19 cellular contexts compared by ENCODE assay signal in the genomic region with DNA sequence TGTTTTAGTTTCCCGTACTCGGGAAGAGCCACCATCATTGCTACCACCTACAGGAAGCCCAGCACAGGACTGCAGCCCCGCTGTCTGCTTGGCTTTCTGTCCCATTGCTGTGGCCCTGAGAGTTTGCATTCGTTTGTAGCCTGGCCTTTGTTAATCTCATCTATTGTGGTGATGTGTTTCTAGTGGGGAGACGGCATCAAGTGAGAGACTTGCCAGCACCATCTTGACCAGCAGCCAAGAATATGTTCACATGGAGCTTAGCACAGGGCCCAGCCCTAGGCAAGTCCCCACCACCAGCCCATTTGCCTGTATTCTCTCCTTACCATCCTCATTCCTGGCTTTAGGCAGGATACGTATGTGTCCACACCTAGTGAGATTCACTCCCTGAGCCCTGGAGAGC. TPM values are rescaled to one million over a fixed set of nuclear protein-coding genes. Genes with fewer than 3 reads are reported as not detected.
DNase-seq lines count a peak whose midpoint lies in the region; ATAC-seq lines count a peak whose summit lies in the region.
"Had no signal": no experiment of that assay in that cellular context is flagged by ENCODE, and none has a peak within 500 bp of the region (broad histone marks: within the 10 kb centered on the region; RNA-seq: fewer than 3 reads in every experiment).

No MANE protein-coding gene starts in this region.

- H3K36me3 Mint-ChIP-seq in T-helper 1 cell treated with Interleukin-12 subunit alpha and Interleukin-12 subunit beta and Interleukin-4 antibody, amounts not matched to agents 30 μg/mL and 1 μg/mL, for 36 hours (ENCODE audit: low read depth): peaks cover 25% of the 10 kb centered on the region

- H3K4me1 Mint-ChIP-seq in T-helper 1 cell treated with Interleukin-12 subunit alpha and Interleukin-12 subunit beta and Interleukin-4 antibody, amounts not matched to agents 30 μg/mL and 1 μg/mL, for 36 hours (ENCODE audit: low read depth): peaks cover 8% of the 10 kb centered on the region
- H3K4me1 Mint-ChIP-seq: mesothelial cell of epicardium had no signal

- H3K9me3 Mint-ChIP-seq in T-helper 1 cell treated with Interleukin-12 subunit alpha and Interleukin-12 subunit beta and Interleukin-4 antibody, amounts not matched to agents 30 μg/mL and 1 μg/mL, for 36 hours: no peaks in the 10 kb centered on the region
- H3K9me3 Mint-ChIP-seq: mesothelial cell of epicardium had no signal

- ATAC-seq in GM21529 (IDR thresholded peaks at IDR 0.05; ENCODE audit: unreplicated experiment): peak; percentile 14

- H3K4me3 Mint-ChIP-seq in T-helper 1 cell treated with Interleukin-12 subunit alpha and Interleukin-12 subunit beta and Interleukin-4 antibody, amounts not matched to agents 30 μg/mL and 1 μg/mL, for 36 hours: no peak overlapping the region
- H3K4me3 Mint-ChIP-seq: mesothelial cell of epicardium had no signal

- no peaks in the 10 kb centered on the region for H3K27me3 Mint-ChIP-seq in T-helper 1 cell treated with Interleukin-12 subunit alpha and Interleukin-12 subunit beta and Interleukin-4 antibody, amounts not matched to agents 30 μg/mL and 1 μg/mL, for 36 hours (ENCODE audit: low read depth)

- peak overlapping the region; percentile 64 for H3K27ac Mint-ChIP-seq in T-helper 1 cell treated with Interleukin-12 subunit alpha and Interleukin-12 subunit beta and Interleukin-4 antibody, amounts not matched to agents 30 μg/mL and 1 μg/mL, for 36 hours
- H3K27ac Mint-ChIP-seq: mesothelial cell of epicardium had no signal

- DNase-seq in T-helper 1 cell (no peak), fibroblast of peridontal ligament (ENCODE audit: extremely low read depth) (peak; percentile 11), occipital lobe (lab: John Stamatoyannopoulos, UW) (peak; percentile 21), GM03348 (ENCODE audit: low spot score) (no peak), dermis blood vessel endothelial cell (no peak), NCI-H446 treated with DMSO at 0.1 percent for 48 hours (lab: John Stamatoyannopoulos, UW) (no peak)
- DNase-seq: activated CD4-positive, CD25-positive, alpha-beta regulatory T cell treated with anti-CD3 and anti-CD28 coated beads, Interleukin-2, amount 50 U/mL, for 72 hours; adrenal gland; DMS79 treated with DMSO at 0.1 percent for 48 hours; glutamatergic neuron; IMR-90; NCI-H187 treated with DMSO at 0.1 percent for 48 hours; NCI-H510A; T-helper 9 cell had no signal

RNA-seq across cellular contexts. Expression of a gene that starts 17.3 kb away (rescaled TPM):
- total RNA-seq in occipital lobe: not detected
- not detected in 2 replicates for total RNA-seq in dermis blood vessel endothelial cell
- total RNA-seq: adrenal gland, IMR-90, mesothelial cell of epicardium, skeletal muscle tissue, urinary bladder had no signal

RNA-seq across cellular contexts. Expression of a gene that starts 21.0 kb away (rescaled TPM):
- 64.7 TPM for total RNA-seq in occipital lobe
- total RNA-seq in dermis blood vessel endothelial cell: 42.9 and 71.1 TPM in 2 replicates

RNA-seq across cellular contexts. Expression of a gene that starts 21.6 kb away (rescaled TPM):
- total RNA-seq in occipital lobe (373 TPM), dermis blood vessel endothelial cell (201 and 226 TPM in 2 replicates)

RNA-seq across cellular contexts. Expression of a gene that starts 39.0 kb away (rescaled TPM):
- total RNA-seq in occipital lobe (0.78 TPM), dermis blood vessel endothelial cell (2.2 and 8.0 TPM in 2 replicates)

RNA-seq across cellular contexts. Expression of a gene that starts 39.6 kb away (rescaled TPM):
- total RNA-seq in occipital lobe (1.9 TPM), dermis blood vessel endothelial cell (1.6 and 2.6 TPM in 2 replicates)

Comparison
In these comparisons a context has a peak if more than half of its experiments do, and no peak if none do; other contexts are left out.
1. DNase-seq: peak in fibroblast of peridontal ligament (single experiment) and occipital lobe (single experiment); none in T-helper 1 cell (0 of 5), GM03348 (single experiment), dermis blood vessel endothelial cell (single experiment) and NCI-H446 treated with DMSO at 0.1 percent for 48 hours (single experiment).